9 cellular contexts compared by ENCODE assay signal in genomic region chr17:81221371-81221841, GRCh38. TPM values are rescaled to one million over a fixed set of nuclear protein-coding genes. Genes with fewer than 3 reads are reported as not detected.
DNase-seq lines count a peak whose midpoint lies in the region; ATAC-seq and TF ChIP-seq lines count a peak whose summit lies in the region.
"Had no signal": no experiment of that assay in that cellular context is flagged by ENCODE, and none has a peak within 500 bp of the region (broad histone marks: within the 10 kb centered on the region; RNA-seq: fewer than 3 reads in every experiment).

No MANE protein-coding gene starts in this region.

- H3K36me3 ChIP-seq in CD4-positive, alpha-beta memory T cell (ENCODE audit: insufficient read depth, low read length) = no peaks in the 10 kb centered on the region
- H3K36me3 ChIP-seq in KMS-11 (ENCODE audit: insufficient read depth) = no peaks in the 10 kb centered on the region
- H3K36me3 ChIP-seq in brain microvascular endothelial cell (replicated peaks) = no peaks in the 10 kb centered on the region

- no peaks in the 10 kb centered on the region for H3K27me3 Mint-ChIP-seq in CD4-positive, alpha-beta memory T cell
- H3K27me3 Mint-ChIP-seq in naive thymus-derived CD8-positive, alpha-beta T cell = no peaks in the 10 kb centered on the region

- H3K4me2 ChIP-seq in KMS-11 = peak overlapping the region; percentile 75

- in situ Hi-C loops in brain microvascular endothelial cell (cut with HindIII; ENCODE audit: low pct_ligation_motif_present, low sequenced_read_pairs) = no loop called here

- H3K9me3 Mint-ChIP-seq in CD4-positive, alpha-beta memory T cell = no peaks in the 10 kb centered on the region
- H3K9me3 Mint-ChIP-seq in naive thymus-derived CD8-positive, alpha-beta T cell = no peaks in the 10 kb centered on the region

- H3K9ac ChIP-seq in KMS-11 = no peak overlapping the region

- H4K20me1 ChIP-seq in KMS-11 (ENCODE audit: insufficient read depth) = no peaks in the 10 kb centered on the region

- intact Hi-C loops in CD4-positive, alpha-beta memory T cell (cut with micrococcal nuclease) = no loop called here

- peak overlapping the region in 2 of 7 donors; percentile 10 to 35 for H3K27ac Mint-ChIP-seq in CD4-positive, alpha-beta memory T cell
- H3K27ac Mint-ChIP-seq in naive thymus-derived CD8-positive, alpha-beta T cell = peak overlapping the region in 1 of 10 donors; percentile 41

- H2AFZ ChIP-seq in KMS-11 (ENCODE audit: low read depth) = no peak overlapping the region

- peaks cover 0 to 18% (median 12%) of the 10 kb centered on the region in 4 donors for H3K4me1 Mint-ChIP-seq in CD4-positive, alpha-beta memory T cell
- H3K4me1 Mint-ChIP-seq in naive thymus-derived CD8-positive, alpha-beta T cell = peaks cover 8 to 17% (median 16%) of the 10 kb centered on the region in 4 donors

- peaks cover 18% of the 10 kb centered on the region for H3K4me1 ChIP-seq in CD4-positive, alpha-beta memory T cell (ENCODE audit: insufficient read depth, low read length)
- peaks cover 18% of the 10 kb centered on the region for H3K4me1 ChIP-seq in KMS-11 (ENCODE audit: low read depth, poor library complexity, severe bottlenecking)

- H3K36me3 Mint-ChIP-seq in CD4-positive, alpha-beta memory T cell = peaks cover 2 to 6% of the 10 kb centered on the region in 2 donors
- H3K36me3 Mint-ChIP-seq in naive thymus-derived CD8-positive, alpha-beta T cell = peaks cover 0 to 3% (median 2%) of the 10 kb centered on the region in 3 donors

- no peak for TF ChIP-seq POLR2A in erythroblast (IDR thresholded peaks at IDR 0.05; ENCODE audit: low read length)

- CTCF ChIA-PET in CD4-positive, alpha-beta memory T cell (lab: Charles Lee; ENCODE audit: partially characterized antibody) = no interaction called here

- no peak overlapping the region for H3K4me3 ChIP-seq in CD4-positive, alpha-beta memory T cell (ENCODE audit: low read length in 2 of 2)
- H3K4me3 ChIP-seq in KMS-11 (IDR thresholded peaks at IDR 0.05; ENCODE audit: insufficient read depth, low read depth, low read length) = no peak overlapping the region
- peak overlapping the region; percentile 76 for H3K4me3 ChIP-seq in brain microvascular endothelial cell (ENCODE audit: low read depth, low read length)

- no peaks in the 10 kb centered on the region for H3K27me3 ChIP-seq in CD4-positive, alpha-beta memory T cell (ENCODE audit: insufficient read depth, low read length)
- H3K27me3 ChIP-seq in KMS-11 (ENCODE audit: insufficient read depth, low read depth) (no peaks in the 10 kb centered on the region), brain microvascular endothelial cell (replicated peaks) (no peaks in the 10 kb centered on the region)

- no peak overlapping the region for H3K27ac ChIP-seq in CD4-positive, alpha-beta memory T cell (ENCODE audit: low read depth, low read length)
- H3K27ac ChIP-seq in KMS-11 = no peak overlapping the region
- H3K27ac ChIP-seq in brain microvascular endothelial cell = no peak overlapping the region

- no peaks in the 10 kb centered on the region for H3K79me2 ChIP-seq in KMS-11 (ENCODE audit: insufficient read depth, low read depth)

- POLR2A ChIA-PET in CD4-positive, alpha-beta memory T cell (lab: Charles Lee; ENCODE audit: partially characterized antibody) = interaction anchor here (1.4 to 3.0 kb wide), 2 partner anchors 10 to 18 kb away, joined by 3 to 48 read pairs; partner anchors contain the start of genes NDUFAF8 and TEPSIN
- POLR2A ChIA-PET in naive thymus-derived CD8-positive, alpha-beta T cell (lab: Charles Lee) = interaction anchor here (1.0 to 2.8 kb wide), 3 partner anchors 17 to 767 kb away, joined by 3 to 43 read pairs (median 3); partner anchors contain the start of genes ACTG1, NDUFAF8 and TEPSIN

- TF ChIP-seq CTCF in KMS-11 (conservative IDR thresholded peaks at IDR 0.05; ENCODE audit: low read depth, low read length) = no peak
- TF ChIP-seq CTCF in brain microvascular endothelial cell (IDR thresholded peaks at IDR 0.05; ENCODE audit: low read depth, low read length, missing control alignments) = no peak

- DNase-seq in CD4-positive, alpha-beta memory T cell = no peak
- DNase-seq in brain microvascular endothelial cell (no peak), erythroblast (lab: John Stamatoyannopoulos, UW) (no peak), activated gamma-delta T cell treated with Interleukin-2 at 50 U/mL for 16 hours (no peak)
- DNase-seq in naive thymus-derived CD8-positive, alpha-beta T cell = no peak

- ATAC-seq in naive thymus-derived CD8-positive, alpha-beta T cell = no peak
- ATAC-seq in GM18907 (IDR thresholded peaks at IDR 0.05; ENCODE audit: unreplicated experiment) (no peak), GM18861 (IDR thresholded peaks at IDR 0.05; ENCODE audit: unreplicated experiment) (no peak)

- H3K9me3 ChIP-seq in CD4-positive, alpha-beta memory T cell (ENCODE audit: control insufficient read depth in 1 of 2, low read length in 2 of 2) = no peaks in the 10 kb centered on the region

- H3K4me3 Mint-ChIP-seq in CD4-positive, alpha-beta memory T cell = peak overlapping the region in 7 of 8 donors; percentile 17 to 65 (median 58)
- H3K4me3 Mint-ChIP-seq in naive thymus-derived CD8-positive, alpha-beta T cell = peak overlapping the region in 9 of 10 donors; percentile 36 to 84 (median 56)

RNA-seq across cellular contexts. Expression of gene CEP131, which starts 1.4 kb away (rescaled TPM):
- 10 to 100 TPM in 1 of 2 experiments, 1 to 10 TPM in 1; 9.6 to 10.5 TPM for total RNA-seq in CD4-positive, alpha-beta memory T cell
- 1 to 10 TPM; 1.7 to 3.8 TPM for polyA plus RNA-seq in CD4-positive, alpha-beta memory T cell
- total RNA-seq in naive thymus-derived CD8-positive, alpha-beta T cell = 10 to 100 TPM; 10.3 to 12.0 TPM
- polyA plus RNA-seq in naive thymus-derived CD8-positive, alpha-beta T cell = 1 to 10 TPM; 1.1 to 4.4 (median 4.2) TPM

RNA-seq across cellular contexts. Expression of gene TEPSIN, which starts 17.4 kb away (rescaled TPM):
- 100 to 1,000 TPM; 111 to 126 TPM for total RNA-seq in CD4-positive, alpha-beta memory T cell
- polyA plus RNA-seq in CD4-positive, alpha-beta memory T cell = 1 to 10 TPM; 2.0 to 5.3 TPM
- total RNA-seq in naive thymus-derived CD8-positive, alpha-beta T cell = 100 to 1,000 TPM; 122 to 136 TPM
- polyA plus RNA-seq in naive thymus-derived CD8-positive, alpha-beta T cell = 1 to 10 TPM; 2.7 to 2.8 (median 2.8) TPM

RNA-seq across cellular contexts. Expression of gene NDUFAF8, which starts 17.7 kb away (rescaled TPM):
- 10 to 100 TPM; 40.1 to 45.1 TPM for total RNA-seq in CD4-positive, alpha-beta memory T cell
- polyA plus RNA-seq in CD4-positive, alpha-beta memory T cell = 10 to 100 TPM; 64.5 to 78.6 TPM
- total RNA-seq in naive thymus-derived CD8-positive, alpha-beta T cell = 10 to 100 TPM; 50.8 to 53.3 TPM
- polyA plus RNA-seq in naive thymus-derived CD8-positive, alpha-beta T cell = 100 to 1,000 TPM in 2 of 3 donors, 10 to 100 TPM in 1; 85.2 to 135 (median 107) TPM

RNA-seq across cellular contexts. Expression of gene AATK, which starts 55.4 kb away (rescaled TPM):
- total RNA-seq in CD4-positive, alpha-beta memory T cell = 1 to 10 TPM; 1.4 to 2.1 TPM
- polyA plus RNA-seq in CD4-positive, alpha-beta memory T cell = under 1 TPM; 0.09 to 0.17 TPM
- under 1 TPM in 1 of 2 experiments, not detected in 1; 0.42 TPM for total RNA-seq in naive thymus-derived CD8-positive, alpha-beta T cell
- polyA plus RNA-seq in naive thymus-derived CD8-positive, alpha-beta T cell = not detected

RNA-seq across cellular contexts. Expression of gene PVALEF, which starts 56.1 kb away (rescaled TPM):
- total RNA-seq in CD4-positive, alpha-beta memory T cell = not detected
- polyA plus RNA-seq in CD4-positive, alpha-beta memory T cell = not detected
- not detected for total RNA-seq in naive thymus-derived CD8-positive, alpha-beta T cell
- polyA plus RNA-seq in naive thymus-derived CD8-positive, alpha-beta T cell = not detected
- total RNA-seq: mucosa of gallbladder had no signal
